Comparison of ENCODE assay signal across 10 cellular contexts in the genomic region with DNA sequence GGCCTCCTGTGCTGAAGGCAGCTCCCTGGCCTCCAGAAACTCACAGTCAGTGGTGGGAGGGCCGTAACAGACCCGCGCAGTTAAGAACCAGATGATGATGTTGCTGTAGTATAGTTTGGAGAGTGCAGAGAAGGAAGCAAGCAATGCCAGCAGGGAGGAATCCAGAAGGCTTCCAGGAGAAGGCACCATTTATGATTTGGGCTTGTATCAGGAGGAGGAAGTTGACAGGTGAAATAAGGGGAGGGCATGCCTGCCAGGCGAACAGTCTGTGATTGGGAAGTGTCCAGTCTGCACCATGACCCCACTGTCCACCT. TPM values are rescaled to one million over a fixed set of nuclear protein-coding genes. Genes with fewer than 3 reads are reported as not detected.
A peak's percentile ranks its signal among the peaks of the same experiment; 100 is the strongest.
DNase-seq lines count a peak whose midpoint lies in the region; ATAC-seq and TF ChIP-seq lines count a peak whose summit lies in the region.
"Had no signal": no experiment of that assay in that cellular context is flagged by ENCODE, and none has a peak within 500 bp of the region (broad histone marks: within the 10 kb centered on the region; RNA-seq: fewer than 3 reads in every experiment).

No MANE protein-coding gene starts in this region.

- H3K4me2 ChIP-seq in DOHH2 (ENCODE audit: low read length) (peak overlapping the region; percentile 86), neuronal stem cell (ENCODE audit: insufficient read depth, low read length, poor library complexity, severe bottlenecking) (peak overlapping the region; percentile 64)

- no peaks in the 10 kb centered on the region for H3K9me3 ChIP-seq in DOHH2 (ENCODE audit: control insufficient read depth, insufficient read depth, low read length)
- H3K9me3 ChIP-seq in Panc1 (ENCODE audit: control insufficient read depth, insufficient read depth, low read depth, low read length), result no peaks in the 10 kb centered on the region
- no peaks in the 10 kb centered on the region for H3K9me3 ChIP-seq in neuronal stem cell (replicated peaks in 1 of 2; ENCODE audit: control insufficient read depth in 2 of 2, insufficient read depth in 1 of 2, low read depth in 1 of 2, low read length in 2 of 2)
- no peaks in the 10 kb centered on the region for H3K9me3 ChIP-seq in adrenal gland (replicated peaks in 1 of 3)
- H3K9me3 ChIP-seq: mucosa of descending colon had no signal

- peak overlapping the region; percentile 20 for H3K23ac ChIP-seq in neuronal stem cell (ENCODE audit: low read depth, low read length, poor library complexity)

- H3F3A ChIP-seq in DOHH2 (ENCODE audit: control insufficient read depth, insufficient read depth), result peaks cover 31% of the 10 kb centered on the region

- peak overlapping the region; percentile 94 for H3K27ac ChIP-seq in DOHH2 (ENCODE audit: low read depth, low read length)
- peak overlapping the region; percentile 45 for H3K27ac ChIP-seq in Panc1 (ENCODE audit: low read length)
- no peak overlapping the region for H3K27ac ChIP-seq in neuronal stem cell (replicated peaks; ENCODE audit: low read length)
- H3K27ac ChIP-seq in adrenal gland, result no peak overlapping the region

- H2BK12ac ChIP-seq in neuronal stem cell (ENCODE audit: low read length), result no peak overlapping the region

- no peak overlapping the region for H3K9ac ChIP-seq in neuronal stem cell (ENCODE audit: low read depth, low read length, poor library complexity)

- in situ Hi-C loops in Panc1 (cut with HindIII; ENCODE audit: low pct_unique_long_range_greater_than_20kb, low sequenced_read_pairs), result no loop called here

- H3K9me2 ChIP-seq in DOHH2 (replicated peaks; ENCODE audit: control insufficient read depth, low read length), result no peaks in the 10 kb centered on the region

- ATAC-seq in Panc1 (no peak), GM21528 (IDR thresholded peaks at IDR 0.05; ENCODE audit: low FRiP score, unreplicated experiment) (no peak)

- H2BK5ac ChIP-seq in neuronal stem cell (ENCODE audit: low read length), result peak overlapping the region; percentile 83

- intact Hi-C loops in Panc1 (cut with micrococcal nuclease; ENCODE audit: unreplicated experiment) (no loop called here), adrenal gland (cut with DNase I) (loop anchor here in 1 of 2 donors (5.0 kb wide), 1 partner anchor 39 kb away; no protein-coding TSS in a partner anchor)

- BruUV-seq in Panc1 (replicated peaks; lab: Mats Ljungman, UMichigan), result no TSS peak

- H3K4ac ChIP-seq in neuronal stem cell (ENCODE audit: low read length), result no peak overlapping the region

- H3K4me1 Mint-ChIP-seq in endothelial cell (ENCODE audit: unreplicated experiment), result peaks cover 46% of the 10 kb centered on the region

- H3K27me3 ChIP-seq in DOHH2 (ENCODE audit: control insufficient read depth, low read length) (no peaks in the 10 kb centered on the region), Panc1 (ENCODE audit: control insufficient read depth, insufficient read depth, low read length) (no peaks in the 10 kb centered on the region), neuronal stem cell (ENCODE audit: control insufficient read depth in 3 of 3, insufficient read depth in 3 of 3, low read depth in 1 of 3, low read length in 3 of 3) (peaks cover 0 to 5% (median 4%) of the 10 kb centered on the region in 3 experiments), adrenal gland (no peaks in the 10 kb centered on the region)

- no peaks in the 10 kb centered on the region for H3K9me3 Mint-ChIP-seq in endothelial cell (ENCODE audit: unreplicated experiment)

- H4K8ac ChIP-seq in neuronal stem cell (ENCODE audit: low read depth, low read length), result no peak overlapping the region

- H3K14ac ChIP-seq in neuronal stem cell (ENCODE audit: low read length), result no peak overlapping the region

- H3K4me3 ChIP-seq in DOHH2 (ENCODE audit: low read length) (peak overlapping the region; percentile 69), Panc1 (ENCODE audit: low read depth in 2 of 2, low read length in 2 of 2) (peak overlapping the region; percentile 21 to 33; a peak in 3 of 4 replicates), neuronal stem cell (ENCODE audit: low read length in 2 of 2) (peak overlapping the region in 1 of 2 donors; percentile 31), adrenal gland (no peak overlapping the region)
- H3K4me3 ChIP-seq: mucosa of descending colon had no signal

- peak overlapping the region; percentile 40 for H2AFZ ChIP-seq in neuronal stem cell (ENCODE audit: low read length)

- peak overlapping the region; percentile 92 for H3K18ac ChIP-seq in neuronal stem cell (ENCODE audit: low read length)

- TF ChIP-seq CTCF in DOHH2 (IDR thresholded peaks at IDR 0.05; ENCODE audit: low read depth, low read length, poor library complexity, severe bottlenecking), result no peak
- no peak for TF ChIP-seq CTCF in Panc1 (IDR thresholded peaks at IDR 0.05)
- no peak for TF ChIP-seq CTCF in endothelial cell (IDR thresholded peaks at IDR 0.05; ENCODE audit: unreplicated experiment)
- TF ChIP-seq CTCF in adrenal gland (IDR thresholded peaks at IDR 0.05), result no peak

- CTCF ChIA-PET in Panc1 (lab: Charles Lee), result interaction anchor here (1.3 kb wide), 1 partner anchor 107 kb away, joined by 5 read pairs; no protein-coding TSS in a partner anchor

- WGBS in neuronal stem cell (ENCODE audit: extremely low coverage in 2 of 2, insufficient read length in 2 of 2, insufficient replicate concordance in 1 of 2), 2 donors, result no CpG with 5 or more reads among the region's 4 CpGs
- 37 to 63% (median 48%) methylated on average over 4 of the region's 4 CpGs for WGBS in adrenal gland, 4 donors

- H2BK120ac ChIP-seq in neuronal stem cell (ENCODE audit: low read depth, low read length), result no peak overlapping the region

- no peak overlapping the region for H3K27ac Mint-ChIP-seq in endothelial cell (ENCODE audit: unreplicated experiment)

- H3K36me3 Mint-ChIP-seq in endothelial cell (ENCODE audit: low read depth, unreplicated experiment), result no peaks in the 10 kb centered on the region

- H3K4me1 ChIP-seq in DOHH2 (ENCODE audit: control insufficient read depth, low read length), result peaks cover 72% of the 10 kb centered on the region
- H3K4me1 ChIP-seq in Panc1 (ENCODE audit: control insufficient read depth, insufficient read depth, low read length), result peaks cover 34% of the 10 kb centered on the region
- peaks cover 3 to 13% of the 10 kb centered on the region in 2 donors for H3K4me1 ChIP-seq in neuronal stem cell (ENCODE audit: control insufficient read depth in 2 of 2, insufficient read depth in 1 of 2, low read depth in 1 of 2, low read length in 2 of 2)
- H3K4me1 ChIP-seq in adrenal gland (replicated peaks in 1 of 2), result peaks cover 24 to 40% of the 10 kb centered on the region in 2 donors

- POLR2A ChIA-PET in Panc1 (lab: Charles Lee), result no interaction called here

- no peak overlapping the region for H4K91ac ChIP-seq in neuronal stem cell (ENCODE audit: low read depth, low read length, poor library complexity)

- H3K79me1 ChIP-seq in neuronal stem cell (ENCODE audit: low read depth, low read length), result no peaks in the 10 kb centered on the region

- H2BK15ac ChIP-seq in neuronal stem cell (ENCODE audit: low read length), result peak overlapping the region; percentile 77

- no peaks in the 10 kb centered on the region for H3K79me2 ChIP-seq in DOHH2 (ENCODE audit: control insufficient read depth, low read length)

- no peak for DNase-seq in Panc1 (ENCODE audit: low read depth, low spot score)
- no peak for DNase-seq in endothelial cell (ENCODE audit: low spot score)
- no peak for DNase-seq in neuronal stem cell (ENCODE audit: low spot score)
- DNase-seq in NCI-H774 (lab: John Stamatoyannopoulos, UW), result no peak
- DNase-seq in A172 (ENCODE audit: low spot score), result no peak
- DNase-seq in adrenal gland, result no peak
- DNase-seq: DND-41 had no signal

- peaks cover 13% of the 10 kb centered on the region for H3K27me3 Mint-ChIP-seq in endothelial cell (ENCODE audit: unreplicated experiment)

- peak overlapping the region; percentile 79 for H3K4me3 Mint-ChIP-seq in endothelial cell (ENCODE audit: unreplicated experiment)

- no peak overlapping the region for H2AK5ac ChIP-seq in neuronal stem cell (ENCODE audit: low read depth, low read length)

- H3K36me3 ChIP-seq in DOHH2 (ENCODE audit: control insufficient read depth, low read length) (no peaks in the 10 kb centered on the region), Panc1 (ENCODE audit: control insufficient read depth, insufficient read depth, low read length) (no peaks in the 10 kb centered on the region), neuronal stem cell (replicated peaks in 1 of 2; ENCODE audit: control insufficient read depth in 2 of 2, insufficient read depth in 2 of 2, low read length in 2 of 2) (no peaks in the 10 kb centered on the region), adrenal gland (replicated peaks in 1 of 2) (no peaks in the 10 kb centered on the region)

- no peak for TF ChIP-seq POLR2A in adrenal gland (IDR thresholded peaks at IDR 0.05)

- H4K20me1 ChIP-seq in DOHH2 (ENCODE audit: control insufficient read depth, insufficient read depth, low read depth, low read length), result no peaks in the 10 kb centered on the region

RNA-seq across cellular contexts. Expression of gene BAK1, which starts 13.3 kb away (rescaled TPM):
- total RNA-seq in Panc1 (2021; ENCODE audit: unreplicated experiment) (31.5 TPM), endothelial cell (ENCODE audit: unreplicated experiment) (51.4 TPM), adrenal gland (10 to 100 TPM in 7 of 8 donors, 1 to 10 TPM in 1; 9.7 to 51.9 (median 27.6) TPM)
- 36.3 TPM for polyA plus RNA-seq in Panc1 (2012; ENCODE audit: insufficient read length)
- 14.5 TPM for polyA plus RNA-seq in neuronal stem cell (2013, experiment 1 of 2)
- 14.1 TPM for polyA plus RNA-seq in neuronal stem cell (2013, experiment 2 of 2)
- total RNA-seq in A172 (2014; rRNA removed; shearing (Covaris generic)), result 23.1 and 27.1 TPM in 2 replicates
- 10 to 100 TPM; 17.3 to 33.5 (median 17.6) TPM for polyA plus RNA-seq in adrenal gland

RNA-seq across cellular contexts. Expression of gene ITPR3, which starts 27.8 kb away (rescaled TPM):
- total RNA-seq in Panc1 (2021; ENCODE audit: unreplicated experiment), result 65.8 TPM
- polyA plus RNA-seq in Panc1 (2012; ENCODE audit: insufficient read length), result 58.9 TPM
- total RNA-seq in endothelial cell (ENCODE audit: unreplicated experiment), result 124 TPM
- 1.4 TPM for polyA plus RNA-seq in neuronal stem cell (2013, experiment 1 of 2)
- polyA plus RNA-seq in neuronal stem cell (2013, experiment 2 of 2), result 1.4 TPM
- 57.5 and 59.8 TPM in 2 replicates for total RNA-seq in A172 (2014; rRNA removed; shearing (Covaris generic))
- total RNA-seq in adrenal gland, result 10 to 100 TPM in 7 of 8 donors, 1 to 10 TPM in 1; 8.6 to 38.1 (median 29.2) TPM
- polyA plus RNA-seq in adrenal gland, result 10 to 100 TPM in 2 of 3 donors, 1 to 10 TPM in 1; 3.0 to 21.6 (median 14.2) TPM

Comparison
In these comparisons a context has a peak if more than half of its experiments do, and no peak if none do; other contexts are left out.
1. H3K27ac ChIP-seq: peak in DOHH2 (single experiment) and Panc1 (single experiment); none in neuronal stem cell (single experiment) and adrenal gland (0 of 5).
2. H3K4me3 ChIP-seq: peak in DOHH2 (single experiment) and Panc1 (2 of 2); none in adrenal gland (0 of 4).